Comparison of ENCODE assay signal across 17 cellular contexts in the genomic region with DNA sequence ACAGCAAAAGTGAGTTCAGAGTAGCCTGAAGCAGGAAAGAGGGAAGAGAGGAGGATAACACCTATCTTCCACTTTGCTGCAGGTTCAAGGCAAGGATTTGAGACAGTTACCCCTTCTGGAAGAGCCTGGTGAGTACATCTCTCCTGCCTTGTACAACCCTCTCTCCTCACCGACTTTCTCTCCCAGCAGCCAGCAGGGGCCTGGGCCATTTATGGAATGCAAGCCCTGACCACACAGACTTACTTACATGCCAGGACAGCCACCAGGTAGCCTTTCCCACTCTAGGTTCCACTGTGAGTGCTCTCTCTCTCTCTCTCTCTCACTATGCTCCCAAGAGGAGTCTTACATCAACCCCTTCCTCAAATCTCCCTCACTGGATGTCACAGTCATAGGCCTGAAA.
"Had no signal": no experiment of that assay in that cellular context is flagged by ENCODE, and none has a peak within 500 bp of the region (broad histone marks: within the 10 kb centered on the region; RNA-seq: fewer than 3 reads in every experiment).

No MANE protein-coding gene starts in this region.

- H3K36me3 ChIP-seq: ascending aorta, cardiac muscle cell, heart right ventricle, thyroid gland had no signal

- H3K4me3 ChIP-seq: ascending aorta, cardiac muscle cell, esophagus squamous epithelium, heart right ventricle, spleen, thyroid gland had no signal

- H3K4me1 ChIP-seq: ascending aorta, thyroid gland had no signal

- ATAC-seq: activated CD8-positive, alpha-beta T cell treated with anti-CD3 and anti-CD28 coated beads for 36 hours; activated T-cell treated with anti-CD3 and anti-CD28 coated beads, Interleukin-2, amount 50 U/mL, for 4 hours; effector memory CD8-positive, alpha-beta T cell; heart right ventricle; natural killer cell had no signal

- H3K27me3 ChIP-seq: ascending aorta, cardiac muscle cell, esophagus squamous epithelium, spleen, thyroid gland had no signal

- H3K9me3 ChIP-seq: ascending aorta, esophagus squamous epithelium, heart right ventricle, spleen, thyroid gland had no signal

- H3K27ac ChIP-seq: ascending aorta, cardiac muscle cell, esophagus squamous epithelium, heart right ventricle, thyroid gland had no signal

- DNase-seq: activated CD4-positive, alpha-beta T cell treated with anti-CD3 and anti-CD28 coated beads for 48 hours; activated CD4-positive, CD25-positive, alpha-beta regulatory T cell; activated CD8-positive, alpha-beta T cell treated with anti-CD3 and anti-CD28 coated beads for 36 hours; activated naive CD4-positive, alpha-beta T cell treated with anti-CD3 and anti-CD28 coated beads, Interleukin-2, amount 10 ng/mL, durations not matched to agents 7 days and 5 days; activated T-cell treated with anti-CD3 and anti-CD28 coated beads, Interleukin-2, amount 50 U/mL, for 4 hours; effector memory CD8-positive, alpha-beta T cell; esophagus squamous epithelium; heart right ventricle; mesendoderm; natural killer cell; nucleus accumbens; posterior cingulate gyrus; spleen; stimulated activated naive CD4-positive, alpha-beta T cell treated with Interleukin-2 at 50 U/mL for 16 hours; thyroid gland had no signal
